Comparison of ENCODE assay signal across 12 cellular contexts in the genomic region with DNA sequence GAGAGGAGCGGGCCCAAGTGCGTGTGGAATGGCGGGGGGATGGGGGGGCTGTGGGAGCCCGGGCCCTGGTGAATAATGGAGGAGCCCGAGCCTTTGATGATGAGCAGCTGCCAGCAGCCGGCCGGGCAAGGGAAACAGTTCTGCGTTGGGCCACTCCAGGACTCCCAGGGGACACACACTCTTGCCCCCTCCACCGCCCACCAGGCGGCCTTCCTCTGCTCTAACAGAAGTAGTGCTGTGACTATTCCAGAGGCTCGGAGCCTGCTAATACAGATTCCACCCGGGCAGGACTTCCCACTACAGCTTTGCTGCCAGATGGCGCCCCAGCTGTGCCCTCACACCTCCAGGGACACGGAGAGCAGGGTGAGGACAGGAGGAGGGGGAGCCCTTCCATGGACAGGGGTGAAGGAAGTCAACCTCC. TPM values are rescaled to one million over a fixed set of nuclear protein-coding genes. Genes with fewer than 3 reads are reported as not detected.
DNase-seq lines count a peak whose midpoint lies in the region; ATAC-seq and TF ChIP-seq lines count a peak whose summit lies in the region.
"Had no signal": no experiment of that assay in that cellular context is flagged by ENCODE, and none has a peak within 500 bp of the region (broad histone marks: within the 10 kb centered on the region; RNA-seq: fewer than 3 reads in every experiment).

No MANE protein-coding gene starts in this region.

- no peaks in the 10 kb centered on the region for H3K9me3 Mint-ChIP-seq in mesothelial cell of epicardium

- peaks cover 4% of the 10 kb centered on the region for H3K27me3 Mint-ChIP-seq in mesothelial cell of epicardium (ENCODE audit: low read depth)

- H3K36me3 ChIP-seq in H7 (replicated peaks; ENCODE audit: control insufficient read depth, insufficient read depth, low read length): no peaks in the 10 kb centered on the region
- H3K36me3 ChIP-seq: adrenal gland had no signal

- H3K4me3 Mint-ChIP-seq in mesothelial cell of epicardium: no peak overlapping the region

- H3K4me1 Mint-ChIP-seq in mesothelial cell of epicardium: peaks cover 32% of the 10 kb centered on the region

- peak overlapping the region; percentile 83 for H3K27ac Mint-ChIP-seq in mesothelial cell of epicardium

- H3K4me3 ChIP-seq in H7 (ENCODE audit: insufficient read depth, low read depth, low read length): no peak overlapping the region
- H3K4me3 ChIP-seq: adrenal gland had no signal

- DNase-seq in D341Med (ENCODE audit: low spot score) (peak; percentile 84), H7 (peak; percentile 77), mesothelial cell of epicardium (ENCODE audit: low spot score in 2 of 2, unreplicated experiment in 2 of 2) (peak; percentile 14 to 37), amniotic stem cell (lab: John Stamatoyannopoulos, UW) (no peak), erythroblast (lab: John Stamatoyannopoulos, UW) (no peak), epidermal melanocyte (ENCODE audit: insufficient read length, low spot score) (no peak)
- peak; percentile 40 for DNase-seq in activated CD8-positive, alpha-beta memory T cell treated with anti-CD3 and anti-CD28 coated beads for 24 hours
- DNase-seq: KG1, NCI-H226, T1000 had no signal

- no peak for TF ChIP-seq CTCF in mesothelial cell of epicardium (IDR thresholded peaks at IDR 0.05; ENCODE audit: unreplicated experiment)

- TF ChIP-seq POLR2A in erythroblast (IDR thresholded peaks at IDR 0.05; ENCODE audit: low read length): no peak

- H3K36me3 Mint-ChIP-seq in mesothelial cell of epicardium: no peaks in the 10 kb centered on the region

- peaks cover 2% of the 10 kb centered on the region for H3K27me3 ChIP-seq in H7 (ENCODE audit: control insufficient read depth, insufficient read depth, low read length)
- H3K27me3 ChIP-seq: adrenal gland had no signal

- ATAC-seq in GM21423 (IDR thresholded peaks at IDR 0.05; ENCODE audit: unreplicated experiment): no peak

RNA-seq across cellular contexts. Expression of a gene that starts 48.2 kb away (rescaled TPM):
- 144 and 157 TPM in 2 replicates for total RNA-seq in H7 (2014; rRNA removed; shearing (Covaris generic))
- total RNA-seq in mesothelial cell of epicardium: 18.2 to 19.9 TPM (median 19.2 TPM) in 3 replicates

Comparison
In these comparisons a context has a peak if more than half of its experiments do, and no peak if none do; other contexts are left out.
1. DNase-seq: peak in D341Med (single experiment), H7 (single experiment), activated CD8-positive, alpha-beta memory T cell treated with anti-CD3 and anti-CD28 coated beads for 24 hours (single experiment) and mesothelial cell of epicardium (2 of 2); none in amniotic stem cell (single experiment), erythroblast (0 of 2) and epidermal melanocyte (single experiment).